In the genomic region with DNA sequence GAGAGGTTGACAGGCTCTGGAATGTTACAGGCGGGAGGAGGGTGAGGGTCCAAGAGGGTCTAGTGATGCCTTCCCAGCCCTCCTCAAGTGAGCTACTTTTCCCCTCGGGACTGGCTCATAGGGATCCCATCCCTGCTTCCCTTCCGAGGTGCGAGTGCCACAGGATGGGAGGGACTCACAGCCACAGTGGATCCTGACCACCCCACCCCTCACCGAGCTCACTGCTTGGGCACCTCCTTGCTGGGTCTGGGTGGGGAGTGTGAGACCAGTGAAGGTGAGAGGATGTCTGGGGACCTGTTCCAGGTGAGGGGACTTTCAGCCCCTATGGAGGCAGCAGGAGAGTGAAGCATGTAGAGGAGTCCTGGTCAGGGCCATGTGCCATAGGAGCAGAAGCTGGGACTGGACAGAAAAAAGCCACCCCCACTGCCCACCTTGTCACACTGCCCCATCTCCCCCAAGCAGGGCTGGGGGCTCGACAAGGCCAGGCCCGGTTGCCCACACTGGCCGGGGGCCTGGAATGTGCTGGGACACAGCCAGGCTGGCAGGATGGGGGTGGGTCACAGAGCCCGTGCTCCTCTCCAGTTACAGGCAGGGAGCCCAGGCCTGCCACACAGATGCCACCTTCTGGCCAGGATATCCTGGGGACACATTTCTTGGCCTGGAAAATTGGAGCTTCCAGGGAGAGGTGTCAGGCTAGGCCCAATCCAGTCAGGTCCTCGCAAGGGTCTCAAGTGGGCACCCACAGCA, we compare ENCODE assay signal across 7 cellular contexts. TPM values are rescaled to one million over a fixed set of nuclear protein-coding genes. Genes with fewer than 3 reads are reported as not detected.
DNase-seq lines count a peak whose midpoint lies in the region; ATAC-seq and TF ChIP-seq lines count a peak whose summit lies in the region.

No MANE protein-coding gene starts in this region.

- TF ChIP-seq CTCF in left lung (IDR thresholded peaks at IDR 0.05): no peak

- no peaks in the 10 kb centered on the region for H3K36me3 ChIP-seq in ES-I3 (ENCODE audit: insufficient read depth, low read length)
- no peaks in the 10 kb centered on the region for H3K36me3 ChIP-seq in left lung
- peaks cover 0 to 2% of the 10 kb centered on the region in 2 donors for H3K36me3 ChIP-seq in stomach smooth muscle (ENCODE audit: control insufficient read depth in 2 of 2, insufficient read depth in 2 of 2, low read length in 2 of 2)

- peak overlapping the region; percentile 70 for H3K4me3 Mint-ChIP-seq in central memory CD8-positive, alpha-beta T cell

- H3K4me3 ChIP-seq in left lung (peak overlapping the region; percentile 36 to 68), stomach smooth muscle (ENCODE audit: low read length in 2 of 2) (peak overlapping the region; percentile 50 to 73)

- H3K4me1 ChIP-seq in ES-I3 (ENCODE audit: insufficient read depth, low read length) (peaks cover 49% of the 10 kb centered on the region), left lung (peaks cover 48 to 64% of the 10 kb centered on the region in 2 donors), stomach smooth muscle (ENCODE audit: control insufficient read depth, insufficient read depth, low read length) (peaks cover 86% of the 10 kb centered on the region)

- H3K4me1 Mint-ChIP-seq in central memory CD8-positive, alpha-beta T cell: peaks cover 11% of the 10 kb centered on the region

- intact Hi-C loops in left lung (cut with DNase I): no loop called here

- no peaks in the 10 kb centered on the region for H3K27me3 Mint-ChIP-seq in central memory CD8-positive, alpha-beta T cell

- peaks cover 7% of the 10 kb centered on the region for H3K36me3 Mint-ChIP-seq in central memory CD8-positive, alpha-beta T cell (ENCODE audit: insufficient read depth)

- peak overlapping the region; percentile 61 for H3K9ac ChIP-seq in ES-I3 (ENCODE audit: low read depth, low read length)
- peak overlapping the region; percentile 55 to 84 for H3K9ac ChIP-seq in stomach smooth muscle (ENCODE audit: low read length in 2 of 2)

- H3K27ac Mint-ChIP-seq in central memory CD8-positive, alpha-beta T cell (ENCODE audit: low read depth): no peak overlapping the region

- ATAC-seq in central memory CD8-positive, alpha-beta T cell (replicated peaks; ENCODE audit: extremely low read depth, poor library complexity, severe bottlenecking): no peak
- peak; percentile 27 for ATAC-seq in left lung
- ATAC-seq in HG02678 (IDR thresholded peaks at IDR 0.05; ENCODE audit: unreplicated experiment): no peak
- ATAC-seq in HG03139 (IDR thresholded peaks at IDR 0.05; ENCODE audit: unreplicated experiment): no peak

- DNase-seq in NCI-H2171 treated with DMSO at 0.1 percent for 48 hours (lab: John Stamatoyannopoulos, UW) (peak; percentile 37), left lung (peak in 1 of 2 donors; percentile 72)
- no peak for DNase-seq in central memory CD8-positive, alpha-beta T cell (ENCODE audit: low spot score in 2 of 2)

- H3K9me3 Mint-ChIP-seq in central memory CD8-positive, alpha-beta T cell: no peaks in the 10 kb centered on the region

- H3K27me3 ChIP-seq in left lung: peaks cover 0 to 10% of the 10 kb centered on the region in 2 donors
- H3K27me3 ChIP-seq in stomach smooth muscle (ENCODE audit: control insufficient read depth in 1 of 2, insufficient read depth in 2 of 2, low read length in 2 of 2): no peaks in the 10 kb centered on the region

- H3K9me3 ChIP-seq in ES-I3 (ENCODE audit: control insufficient read depth, insufficient read depth, low read length) (no peaks in the 10 kb centered on the region), left lung (no peaks in the 10 kb centered on the region), stomach smooth muscle (ENCODE audit: control insufficient read depth in 2 of 2, low read length in 2 of 2) (no peaks in the 10 kb centered on the region)

- H3K27ac ChIP-seq in left lung: peak overlapping the region; percentile 88 to 96
- H3K27ac ChIP-seq in stomach smooth muscle (ENCODE audit: low read length): peak overlapping the region; percentile 98

RNA-seq across cellular contexts. Expression of a gene that starts 1.7 kb away (rescaled TPM):
- total RNA-seq in left lung: 100 to 1,000 TPM; 112 to 129 TPM

RNA-seq across cellular contexts. Expression of a gene that starts 31.0 kb away (rescaled TPM):
- total RNA-seq in left lung: 10 to 100 TPM; 36.4 to 41.4 TPM

RNA-seq across cellular contexts. Expression of a gene that starts 42.0 kb away (rescaled TPM):
- 100 to 1,000 TPM; 326 to 378 TPM for total RNA-seq in left lung

RNA-seq across cellular contexts. Expression of a gene that starts 49.3 kb away (rescaled TPM):
- total RNA-seq in left lung: 10 to 100 TPM; 25.4 to 29.1 TPM

RNA-seq across cellular contexts. Expression of a gene that starts 55.1 kb away (rescaled TPM):
- not detected for total RNA-seq in left lung
